In genomic region chr2:231222318-231223000, GRCh38 we compare ENCODE assay signal across 7 cellular contexts. TPM values are rescaled to one million over a fixed set of nuclear protein-coding genes. Genes with fewer than 3 reads are reported as not detected.
A peak's percentile ranks its signal among the peaks of the same experiment; 100 is the strongest.
DNase-seq lines count a peak whose midpoint lies in the region; ATAC-seq and TF ChIP-seq lines count a peak whose summit lies in the region.

No MANE protein-coding gene starts in this region.

- H3K4me1 ChIP-seq in aorta (ENCODE audit: control insufficient read depth in 1 of 2, insufficient read depth in 2 of 2, low read length in 2 of 2) (peaks cover 0 to 2% of the 10 kb centered on the region in 2 donors), heart right ventricle (peaks cover 0 to 2% (median 0%) of the 10 kb centered on the region in 9 donors)

- TF ChIP-seq CTCF in heart right ventricle (IDR thresholded peaks at IDR 0.05) = no peak

- H3K27ac ChIP-seq in aorta (ENCODE audit: low read depth in 1 of 2, low read length in 2 of 2) = peak overlapping the region; percentile 5 to 84
- H3K27ac ChIP-seq in heart right ventricle = peak overlapping the region in 1 of 10 donors; percentile 31

- H3K36me3 ChIP-seq in aorta (ENCODE audit: control insufficient read depth in 1 of 2, insufficient read depth in 2 of 2, low read length in 1 of 2) (peaks cover 0 to 3% of the 10 kb centered on the region in 2 donors), heart right ventricle (peaks cover 0 to 54% (median 0%) of the 10 kb centered on the region in 9 donors)

- peak; percentile 79 for DNase-seq in fibroblast of peridontal ligament (ENCODE audit: extremely low read depth)
- no peak for DNase-seq in aorta
- DNase-seq in heart right ventricle = no peak
- no peak for DNase-seq in G401 (ENCODE audit: low spot score)
- DNase-seq in anterior cingulate cortex (lab: John Stamatoyannopoulos, UW) = no peak

- no peaks in the 10 kb centered on the region for H3K9me3 ChIP-seq in aorta (ENCODE audit: control insufficient read depth, low read length)
- no peaks in the 10 kb centered on the region for H3K9me3 ChIP-seq in heart right ventricle

- no peak overlapping the region for H3K4me3 ChIP-seq in aorta (ENCODE audit: low read length in 2 of 2)
- H3K4me3 ChIP-seq in heart right ventricle = no peak overlapping the region

- intact Hi-C loops in aorta (cut with DNase I) (loop anchor here (2.0 to 10.0 kb wide), 2 partner anchors 118 to 192 kb away; no protein-coding TSS in a partner anchor), heart right ventricle (cut with DNase I) (loop anchor here in 1 of 10 donors (10.0 kb wide), 2 partner anchors 118 to 232 kb away; no protein-coding TSS in a partner anchor)

- ATAC-seq in GM19397 (IDR thresholded peaks at IDR 0.05; ENCODE audit: unreplicated experiment) (peak; percentile 58), HG03342 (IDR thresholded peaks at IDR 0.05; ENCODE audit: unreplicated experiment) (peak; percentile 62), aorta (ENCODE audit: low FRiP score) (peak; percentile 82), heart right ventricle (no peak)

- in situ Hi-C loops in G401 (cut with HindIII; ENCODE audit: low sequenced_read_pairs) = no loop called here

- no peaks in the 10 kb centered on the region for H3K27me3 ChIP-seq in aorta (ENCODE audit: control insufficient read depth in 1 of 2, insufficient read depth in 2 of 2, low read length in 1 of 2)
- H3K27me3 ChIP-seq in heart right ventricle = no peaks in the 10 kb centered on the region

- 26 to 28% methylated on average over 7 of the region's 7 CpGs for WGBS in aorta, 2 donors
- WGBS in heart right ventricle, 2 donors = 80% methylated on average over 7 of the region's 7 CpGs

RNA-seq across cellular contexts. Expression of gene ARMC9, which starts 24.0 kb away (rescaled TPM):
- total RNA-seq in aorta (10 to 100 TPM; 50.7 to 86.8 TPM), heart right ventricle (1 to 10 TPM; 1.6 to 6.8 (median 2.4) TPM)
- polyA plus RNA-seq in aorta (10 to 100 TPM in 1 of 2 donors, 1 to 10 TPM in 1; 6.9 to 10.5 TPM), heart right ventricle (1 to 10 TPM; 1.7 to 2.0 TPM)
- 165 and 166 TPM in 2 replicates for total RNA-seq in G401 (2014; rRNA removed; shearing (Covaris generic))

Comparison
In these comparisons a context has a peak if more than half of its experiments do, and no peak if none do; other contexts are left out.
1. ATAC-seq: peak in GM19397 (single experiment), HG03342 (single experiment) and aorta (single experiment); none in heart right ventricle (0 of 8).
2. RNA of gene ARMC9, which starts 24.0 kb away (total RNA-seq): 165 to 166 TPM in G401 and 50.7 to 86.8 TPM in aorta; 1.6 to 6.8 TPM in heart right ventricle; every median in the first group is over 4 times any median in the second.